In the genomic region with DNA sequence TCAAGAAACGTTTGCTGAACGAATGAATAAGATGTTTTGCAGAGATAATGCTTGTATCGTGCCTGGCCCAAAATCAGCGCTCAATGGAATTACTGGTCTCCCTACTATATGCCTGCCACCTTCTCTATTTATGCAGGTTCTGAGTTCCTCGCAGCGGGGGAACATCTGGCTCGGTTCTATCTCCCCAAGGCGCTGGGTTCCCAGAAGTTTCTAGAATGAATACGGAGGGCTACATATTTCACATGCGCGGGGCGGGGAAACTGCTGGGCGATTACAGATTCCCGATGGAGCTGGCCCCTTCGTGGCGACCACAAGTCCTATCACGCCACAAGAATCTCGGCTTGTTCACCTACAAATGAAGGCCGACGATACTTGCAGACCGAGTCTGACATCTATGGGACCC, we compare ENCODE assay signal across 1 cellular context.
TF ChIP-seq lines count a peak whose summit lies in the region.

No MANE protein-coding gene starts in this region.

TF ChIP-seq in HepG2, 621 proteins besides CTCF, POLR2A, EP300 and RAD21 (continued from another document):
- TF ChIP-seq, protein P1, sequence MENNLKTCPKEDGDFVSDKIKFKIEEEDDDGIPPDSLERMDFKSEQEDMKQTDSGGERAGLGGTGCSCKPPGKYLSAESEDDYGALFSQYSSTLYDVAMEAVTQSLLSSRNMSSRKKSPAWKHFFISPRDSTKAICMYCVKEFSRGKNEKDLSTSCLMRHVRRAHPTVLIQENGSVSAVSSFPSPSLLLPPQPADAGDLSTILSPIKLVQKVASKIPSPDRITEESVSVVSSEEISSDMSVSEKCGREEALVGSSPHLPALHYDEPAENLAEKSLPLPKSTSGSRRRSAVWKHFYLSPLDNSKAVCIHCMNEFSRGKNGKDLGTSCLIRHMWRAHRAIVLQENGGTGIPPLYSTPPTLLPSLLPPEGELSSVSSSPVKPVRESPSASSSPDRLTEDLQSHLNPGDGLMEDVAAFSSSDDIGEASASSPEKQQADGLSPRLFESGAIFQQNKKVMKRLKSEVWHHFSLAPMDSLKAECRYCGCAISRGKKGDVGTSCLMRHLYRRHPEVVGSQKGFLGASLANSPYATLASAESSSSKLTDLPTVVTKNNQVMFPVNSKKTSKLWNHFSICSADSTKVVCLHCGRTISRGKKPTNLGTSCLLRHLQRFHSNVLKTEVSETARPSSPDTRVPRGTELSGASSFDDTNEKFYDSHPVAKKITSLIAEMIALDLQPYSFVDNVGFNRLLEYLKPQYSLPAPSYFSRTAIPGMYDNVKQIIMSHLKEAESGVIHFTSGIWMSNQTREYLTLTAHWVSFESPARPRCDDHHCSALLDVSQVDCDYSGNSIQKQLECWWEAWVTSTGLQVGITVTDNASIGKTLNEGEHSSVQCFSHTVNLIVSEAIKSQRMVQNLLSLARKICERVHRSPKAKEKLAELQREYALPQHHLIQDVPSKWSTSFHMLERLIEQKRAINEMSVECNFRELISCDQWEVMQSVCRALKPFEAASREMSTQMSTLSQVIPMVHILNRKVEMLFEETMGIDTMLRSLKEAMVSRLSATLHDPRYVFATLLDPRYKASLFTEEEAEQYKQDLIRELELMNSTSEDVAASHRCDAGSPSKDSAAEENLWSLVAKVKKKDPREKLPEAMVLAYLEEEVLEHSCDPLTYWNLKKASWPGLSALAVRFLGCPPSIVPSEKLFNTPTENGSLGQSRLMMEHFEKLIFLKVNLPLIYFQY (CRISPR knock-in tag; IDR thresholded peaks at IDR 0.05; ENCODE audit: borderline replicate concordance), result no peak
- TF ChIP-seq MAFG (CRISPR knock-in tag; IDR thresholded peaks at IDR 0.05) (no peak), ZNF780A (CRISPR knock-in tag; IDR thresholded peaks at IDR 0.05) (0 out of 2 replicates have a peak, but pooled peaks have one; percentile 10), ZNF749 (CRISPR knock-in tag; IDR thresholded peaks at IDR 0.05; ENCODE audit: borderline replicate concordance) (0 out of 2 replicates have a peak, but pooled peaks have one; percentile 41), ZSCAN30 (CRISPR knock-in tag; IDR thresholded peaks at IDR 0.05) (0 out of 2 replicates have a peak, but pooled peaks have one; percentile 46), NFATC3 (CRISPR knock-in tag; IDR thresholded peaks at IDR 0.05) (no peak), ISX (CRISPR knock-in tag; conservative IDR thresholded peaks at IDR 0.05) (0 out of 2 replicates have a peak, but pooled peaks have one; percentile 25), SUZ12 (IDR thresholded peaks at IDR 0.05; ENCODE audit: low read depth, low read length) (no peak), POLR2AphosphoS5 (IDR thresholded peaks at IDR 0.05; ENCODE audit: low read depth, low read length) (no peak), TRIM22 (IDR thresholded peaks at IDR 0.05) (no peak), ZBTB4 (CRISPR knock-in tag; IDR thresholded peaks at IDR 0.05; ENCODE audit: borderline replicate concordance) (peak; percentile 19; the same call in 1 of the 2 replicates), GATAD2A (CRISPR knock-in tag; IDR thresholded peaks at IDR 0.05) (no peak), TP53 (CRISPR knock-in tag; conservative IDR thresholded peaks at IDR 0.05) (no peak), ZNF766 (CRISPR knock-in tag; IDR thresholded peaks at IDR 0.05; ENCODE audit: borderline replicate concordance) (0 out of 2 replicates have a peak, but pooled peaks have one; percentile 6), ZNF441 (CRISPR knock-in tag; IDR thresholded peaks at IDR 0.05; ENCODE audit: borderline replicate concordance) (no peak; the same call in 1 of the 2 replicates), LRRFIP1 (CRISPR knock-in tag; conservative IDR thresholded peaks at IDR 0.05) (no peak), ZNF883 (CRISPR knock-in tag; IDR thresholded peaks at IDR 0.05; ENCODE audit: not compliant biosample characterization) (peak; percentile 70), ZNF614 (CRISPR knock-in tag; IDR thresholded peaks at IDR 0.05; ENCODE audit: borderline replicate concordance) (no peak), MTF1 (CRISPR knock-in tag; IDR thresholded peaks at IDR 0.05) (0 out of 2 replicates have a peak, but pooled peaks have one; percentile 16), ZNF790 (CRISPR knock-in tag; IDR thresholded peaks at IDR 0.05; ENCODE audit: borderline replicate concordance) (0 out of 2 replicates have a peak, but pooled peaks have one; percentile 58), DNMT3B (CRISPR knock-in tag; conservative IDR thresholded peaks at IDR 0.05) (0 out of 2 replicates have a peak, but pooled peaks have one; percentile 66), ZFP62 (CRISPR knock-in tag; IDR thresholded peaks at IDR 0.05) (no peak)
- TF ChIP-seq, protein P2, sequence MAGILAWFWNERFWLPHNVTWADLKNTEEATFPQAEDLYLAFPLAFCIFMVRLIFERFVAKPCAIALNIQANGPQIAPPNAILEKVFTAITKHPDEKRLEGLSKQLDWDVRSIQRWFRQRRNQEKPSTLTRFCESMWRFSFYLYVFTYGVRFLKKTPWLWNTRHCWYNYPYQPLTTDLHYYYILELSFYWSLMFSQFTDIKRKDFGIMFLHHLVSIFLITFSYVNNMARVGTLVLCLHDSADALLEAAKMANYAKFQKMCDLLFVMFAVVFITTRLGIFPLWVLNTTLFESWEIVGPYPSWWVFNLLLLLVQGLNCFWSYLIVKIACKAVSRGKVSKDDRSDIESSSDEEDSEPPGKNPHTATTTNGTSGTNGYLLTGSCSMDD (CRISPR knock-in tag; IDR thresholded peaks at IDR 0.05), result no peak
- TF ChIP-seq, protein P3, sequence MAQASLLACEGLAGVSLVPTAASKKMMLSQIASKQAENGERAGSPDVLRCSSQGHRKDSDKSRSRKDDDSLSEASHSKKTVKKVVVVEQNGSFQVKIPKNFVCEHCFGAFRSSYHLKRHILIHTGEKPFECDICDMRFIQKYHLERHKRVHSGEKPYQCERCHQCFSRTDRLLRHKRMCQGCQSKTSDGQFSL (CRISPR knock-in tag; IDR thresholded peaks at IDR 0.05), result 0 out of 2 replicates have a peak, but pooled peaks have one; percentile 37
- TF ChIP-seq, protein P4, sequence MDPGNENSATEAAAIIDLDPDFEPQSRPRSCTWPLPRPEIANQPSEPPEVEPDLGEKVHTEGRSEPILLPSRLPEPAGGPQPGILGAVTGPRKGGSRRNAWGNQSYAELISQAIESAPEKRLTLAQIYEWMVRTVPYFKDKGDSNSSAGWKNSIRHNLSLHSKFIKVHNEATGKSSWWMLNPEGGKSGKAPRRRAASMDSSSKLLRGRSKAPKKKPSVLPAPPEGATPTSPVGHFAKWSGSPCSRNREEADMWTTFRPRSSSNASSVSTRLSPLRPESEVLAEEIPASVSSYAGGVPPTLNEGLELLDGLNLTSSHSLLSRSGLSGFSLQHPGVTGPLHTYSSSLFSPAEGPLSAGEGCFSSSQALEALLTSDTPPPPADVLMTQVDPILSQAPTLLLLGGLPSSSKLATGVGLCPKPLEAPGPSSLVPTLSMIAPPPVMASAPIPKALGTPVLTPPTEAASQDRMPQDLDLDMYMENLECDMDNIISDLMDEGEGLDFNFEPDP (CRISPR knock-in tag; conservative IDR thresholded peaks at IDR 0.05), result 0 out of 2 replicates have a peak, but pooled peaks have one; percentile 71
